In the genomic region with DNA sequence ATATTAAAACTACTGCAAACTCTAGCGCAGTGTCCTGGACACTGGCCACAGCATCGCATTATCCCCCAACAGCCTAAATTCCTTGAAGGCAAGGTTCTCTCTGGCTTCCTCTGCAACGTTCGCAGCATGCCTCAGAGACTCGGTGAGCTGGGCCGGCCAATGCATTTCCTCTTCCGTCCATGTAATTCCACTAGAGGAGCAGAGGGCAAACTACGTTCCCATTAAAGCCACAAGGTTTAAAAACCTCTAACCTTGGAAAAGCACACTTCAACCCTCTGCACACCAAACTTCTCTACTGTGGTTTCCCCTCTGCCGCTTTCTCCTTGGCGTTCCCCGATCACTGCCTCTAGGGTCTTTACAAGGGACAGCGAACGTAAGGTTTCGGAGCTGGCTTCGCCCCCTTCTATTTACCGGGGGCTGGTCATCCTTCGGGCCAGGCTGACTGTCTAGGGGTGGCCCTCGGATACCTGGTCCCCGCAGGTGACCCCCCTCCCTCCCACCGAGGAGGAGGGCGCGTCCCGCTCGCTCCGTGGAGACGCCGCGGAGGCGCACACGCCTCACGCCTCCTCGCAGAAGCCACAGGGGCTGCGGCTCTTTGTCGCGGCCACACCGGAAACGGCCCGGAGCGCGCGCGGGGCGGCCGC, we compare ENCODE assay signal across 8 cellular contexts. TPM values are rescaled to one million over a fixed set of nuclear protein-coding genes. Genes with fewer than 3 reads are reported as not detected.
DNase-seq lines count a peak whose midpoint lies in the region; ATAC-seq and TF ChIP-seq lines count a peak whose summit lies in the region.

No MANE protein-coding gene starts in this region.

- no peaks in the 10 kb centered on the region for H3K27me3 Mint-ChIP-seq in activated T-cell treated with anti-CD3 and anti-CD28 coated beads, Interleukin-2, amount 50 U/mL, for 24 hours

- no peaks in the 10 kb centered on the region for H3K9me3 Mint-ChIP-seq in activated T-cell treated with anti-CD3 and anti-CD28 coated beads, Interleukin-2, amount 50 U/mL, for 24 hours

- peak; percentile 59 for DNase-seq in AG20443 (ENCODE audit: low spot score)
- peak; percentile 28 for DNase-seq in GM13976 (ENCODE audit: low spot score)
- DNase-seq in NCI-H146 (lab: John Stamatoyannopoulos, UW) = peak; percentile 66
- DNase-seq in activated T-cell treated with anti-CD3 and anti-CD28 coated beads, Interleukin-2, amount 50 U/mL, for 24 hours = no peak
- DNase-seq in Right ventricle myocardium inferior (ENCODE audit: missing footprints) = peak; percentile 74
- DNase-seq in occipital lobe (lab: John Stamatoyannopoulos, UW) = peak; percentile 27
- no peak for DNase-seq in NCI-H1417 treated with DMSO at 0.1 percent for 48 hours (lab: John Stamatoyannopoulos, UW)

- ATAC-seq in HG02870 (IDR thresholded peaks at IDR 0.05; ENCODE audit: unreplicated experiment) (peak; percentile 42), Right ventricle myocardium inferior (no peak)

- H3K4me3 Mint-ChIP-seq in activated T-cell treated with anti-CD3 and anti-CD28 coated beads, Interleukin-2, amount 50 U/mL, for 24 hours = peak overlapping the region; percentile 76

- peak overlapping the region; percentile 79 for H3K27ac Mint-ChIP-seq in activated T-cell treated with anti-CD3 and anti-CD28 coated beads, Interleukin-2, amount 50 U/mL, for 24 hours

- H3K36me3 Mint-ChIP-seq in activated T-cell treated with anti-CD3 and anti-CD28 coated beads, Interleukin-2, amount 50 U/mL, for 24 hours (ENCODE audit: low read depth) = peaks cover 7% of the 10 kb centered on the region

- intact Hi-C loops in Right ventricle myocardium inferior (cut with DNase I) = loop anchor here (5.0 kb wide), 1 partner anchor 37 kb away; no protein-coding TSS in a partner anchor

- no peak for TF ChIP-seq CTCF in GM13976 (IDR thresholded peaks at IDR 0.05; ENCODE audit: borderline replicate concordance, control extremely low read depth, extremely low read depth, insufficient read depth, missing control alignments)

- H3K4me1 Mint-ChIP-seq in activated T-cell treated with anti-CD3 and anti-CD28 coated beads, Interleukin-2, amount 50 U/mL, for 24 hours (ENCODE audit: low read depth) = peaks cover 41% of the 10 kb centered on the region

- in situ Hi-C loops in GM13976 (cut with MboI; ENCODE audit: low sequenced_read_pairs, unreplicated experiment) = no loop called here

RNA-seq across cellular contexts. Expression of gene SMYD2, which starts 0.5 kb away (rescaled TPM):
- total RNA-seq in Right ventricle myocardium inferior (205 TPM), occipital lobe (51.6 TPM)

Comparison
In these comparisons a context has a peak if more than half of its experiments do, and no peak if none do; other contexts are left out.
1. DNase-seq: peak in AG20443 (single experiment), GM13976 (single experiment), NCI-H146 (single experiment), Right ventricle myocardium inferior (single experiment) and occipital lobe (single experiment); none in activated T-cell treated with anti-CD3 and anti-CD28 coated beads, Interleukin-2, amount 50 U/mL, for 24 hours (single experiment) and NCI-H1417 treated with DMSO at 0.1 percent for 48 hours (single experiment).